13 cellular contexts compared by ENCODE assay signal in the genomic region with DNA sequence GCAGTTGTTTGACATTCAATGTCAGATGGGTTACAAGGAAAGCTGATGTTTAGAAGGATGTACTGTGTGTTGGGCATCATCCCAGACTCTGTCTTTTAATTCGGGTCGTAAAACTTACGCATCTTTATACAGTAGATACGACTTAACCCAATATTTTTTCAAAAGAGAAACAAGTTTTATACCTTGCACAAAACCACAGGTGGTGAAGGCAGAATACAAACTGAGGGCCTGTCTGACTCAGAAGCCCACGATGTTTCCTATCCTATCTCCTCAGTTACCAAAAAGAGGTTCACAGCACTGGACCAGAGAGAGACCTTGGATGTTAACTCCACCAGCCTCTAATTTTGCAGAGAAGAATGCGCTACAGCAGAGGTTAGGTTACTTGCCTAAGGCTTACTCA.
DNase-seq lines count a peak whose midpoint lies in the region; ATAC-seq and TF ChIP-seq lines count a peak whose summit lies in the region.
"Had no signal": no experiment of that assay in that cellular context is flagged by ENCODE, and none has a peak within 500 bp of the region (broad histone marks: within the 10 kb centered on the region; RNA-seq: fewer than 3 reads in every experiment).

No MANE protein-coding gene starts in this region.

- no peaks in the 10 kb centered on the region for H3K27me3 Mint-ChIP-seq in MCF 10A (ENCODE audit: insufficient read depth, unreplicated experiment)

- H3K79me2 ChIP-seq in mammary epithelial cell (ENCODE audit: insufficient read depth, low read length): no peaks in the 10 kb centered on the region

- H3K4me1 ChIP-seq in mammary epithelial cell (ENCODE audit: insufficient read depth, low read length) (peaks cover 38% of the 10 kb centered on the region), mucosa of rectum (ENCODE audit: control insufficient read depth in 2 of 2, insufficient read depth in 2 of 2, low read length in 2 of 2) (peaks cover 0 to 3% of the 10 kb centered on the region in 2 donors), tibial artery (peaks cover 0 to 63% (median 43%) of the 10 kb centered on the region in 4 donors)
- H3K4me1 ChIP-seq: right lobe of liver had no signal

- H4K20me1 ChIP-seq in mammary epithelial cell (ENCODE audit: insufficient read depth, low read length): no peaks in the 10 kb centered on the region

- DNase-seq in MCF 10A (ENCODE audit: unreplicated experiment) (no peak), mammary epithelial cell (no peak), tibial artery (no peak), GM19240 (ENCODE audit: insufficient read length, low spot score) (no peak)
- DNase-seq: DND-41, mesenchymal stem cell, NCI-H1436 treated with DMSO at 0.1 percent for 48 hours, right lobe of liver had no signal

- H3K36me3 ChIP-seq in mammary epithelial cell (ENCODE audit: insufficient read depth, low read length) (no peaks in the 10 kb centered on the region), mucosa of rectum (ENCODE audit: control insufficient read depth in 2 of 2, insufficient read depth in 2 of 2, low read length in 2 of 2) (no peaks in the 10 kb centered on the region), tibial artery (no peaks in the 10 kb centered on the region)
- H3K36me3 ChIP-seq: right lobe of liver had no signal

- in situ Hi-C loops in mammary epithelial cell (cut with MboI; ENCODE audit: low sequenced_read_pairs in 2 of 2): no loop called here

- no peak overlapping the region for H3K4me3 ChIP-seq in mammary epithelial cell (replicated peaks in 1 of 3; ENCODE audit: insufficient read depth in 1 of 3, low read depth in 2 of 3, low read length in 3 of 3)
- no peak overlapping the region for H3K4me3 ChIP-seq in mucosa of rectum (ENCODE audit: low read length in 2 of 2)
- no peak overlapping the region for H3K4me3 ChIP-seq in tibial artery
- H3K4me3 ChIP-seq: right lobe of liver had no signal

- dilution Hi-C loops in mammary epithelial cell (cut with HindIII; ENCODE audit: low sequenced_read_pairs): no loop called here

- no peak overlapping the region for H2AFZ ChIP-seq in mammary epithelial cell (ENCODE audit: low read depth, low read length)

- H3K9ac ChIP-seq in mammary epithelial cell (ENCODE audit: insufficient read depth, low read length) (no peak overlapping the region), mucosa of rectum (ENCODE audit: low read depth in 1 of 2, low read length in 2 of 2) (no peak overlapping the region)

- H3K27ac ChIP-seq in mammary epithelial cell (ENCODE audit: insufficient read depth, low read depth, low read length) (no peak overlapping the region), angular gyrus (ENCODE audit: low read depth, low read length) (peak overlapping the region; percentile 97), mucosa of rectum (ENCODE audit: low read depth in 2 of 2, low read length in 2 of 2) (peak overlapping the region; percentile 41 to 50), tibial artery (peak overlapping the region; percentile 83 to 88)
- H3K27ac ChIP-seq: VCaP had no signal

- H3K36me3 Mint-ChIP-seq in MCF 10A (ENCODE audit: insufficient read depth, unreplicated experiment): peaks cover 16% of the 10 kb centered on the region

- 83% methylated on average over 6 of the region's 6 CpGs for WGBS in mammary epithelial cell (ENCODE audit: low coverage, missing lambda C conversion rate)

- H3K4me1 Mint-ChIP-seq in MCF 10A (ENCODE audit: insufficient read depth, unreplicated experiment): peaks cover 24% of the 10 kb centered on the region

- H3K4me3 Mint-ChIP-seq in MCF 10A (ENCODE audit: unreplicated experiment): no peak overlapping the region

- H3K27ac Mint-ChIP-seq in MCF 10A (ENCODE audit: low read depth, unreplicated experiment): peak overlapping the region; percentile 70

- H3K9me3 Mint-ChIP-seq in MCF 10A (ENCODE audit: unreplicated experiment): no peaks in the 10 kb centered on the region

- ATAC-seq in HG02870 (IDR thresholded peaks at IDR 0.05; ENCODE audit: unreplicated experiment) (no peak), GM19467 (IDR thresholded peaks at IDR 0.05; ENCODE audit: unreplicated experiment) (no peak)
- ATAC-seq: right lobe of liver had no signal

- CTCF ChIA-PET in MCF 10A (lab: Yijun Ruan, JAX) (interaction anchor here (0.7 to 2.0 kb wide), 3 partner anchors 12 to 40 kb away, joined by 3 to 4 read pairs (median 3); no protein-coding TSS in a partner anchor), mammary epithelial cell (lab: Charles Lee; ENCODE audit: low non-redundant PET) (no interaction called here)

- BruUV-seq in MCF 10A (replicated peaks; lab: Mats Ljungman, UMichigan) (no TSS peak), mammary epithelial cell (replicated peaks; lab: Mats Ljungman, UMichigan) (no TSS peak)

- intact Hi-C loops in MCF 10A (cut with micrococcal nuclease) (no loop called here), mammary epithelial cell (cut with micrococcal nuclease) (no loop called here), tibial artery (cut with DNase I; ENCODE audit: low total_unique reads) (no loop called here)

- H3K4me2 ChIP-seq in mammary epithelial cell (ENCODE audit: insufficient read depth, low read depth, low read length): no peak overlapping the region

- no peaks in the 10 kb centered on the region for H3K27me3 ChIP-seq in mammary epithelial cell (ENCODE audit: insufficient read depth, low read length)
- no peaks in the 10 kb centered on the region for H3K27me3 ChIP-seq in mucosa of rectum (ENCODE audit: control insufficient read depth in 2 of 2, insufficient read depth in 2 of 2, low read length in 2 of 2)
- no peaks in the 10 kb centered on the region for H3K27me3 ChIP-seq in tibial artery
- H3K27me3 ChIP-seq: right lobe of liver had no signal

- H3K9me3 ChIP-seq in mammary epithelial cell (replicated peaks; ENCODE audit: insufficient read depth, low read length) (no peaks in the 10 kb centered on the region), mucosa of rectum (ENCODE audit: control insufficient read depth in 2 of 2, low read length in 2 of 2) (no peaks in the 10 kb centered on the region), tibial artery (no peaks in the 10 kb centered on the region)
- H3K9me3 ChIP-seq: right lobe of liver had no signal

- POLR2A ChIA-PET in MCF 10A (lab: Yijun Ruan, JAX): interaction anchor here (0.7 to 4.0 kb wide), 12 partner anchors 10 to 129 kb away, joined by 3 to 23 read pairs (median 6); no protein-coding TSS in a partner anchor

- no peak for TF ChIP-seq CTCF in MCF 10A (IDR thresholded peaks at IDR 0.05; ENCODE audit: unreplicated experiment)
- TF ChIP-seq CTCF in mammary epithelial cell (conservative IDR thresholded peaks at IDR 0.05 in 1 of 2, IDR thresholded peaks at IDR 0.05 in 1 of 2; ENCODE audit: extremely low read depth in 1 of 2, insufficient read depth in 1 of 2, low read depth in 1 of 2, low read length in 2 of 2): no peak
- no peak for TF ChIP-seq CTCF in tibial artery (IDR thresholded peaks at IDR 0.05)
